In genomic region chr19:47779524-47780214, GRCh38 we compare ENCODE assay signal across 9 cellular contexts. TPM values are rescaled to one million over a fixed set of nuclear protein-coding genes. Genes with fewer than 3 reads are reported as not detected.
DNase-seq lines count a peak whose midpoint lies in the region; ATAC-seq and TF ChIP-seq lines count a peak whose summit lies in the region.
"Had no signal": no experiment of that assay in that cellular context is flagged by ENCODE, and none has a peak within 500 bp of the region (broad histone marks: within the 10 kb centered on the region; RNA-seq: fewer than 3 reads in every experiment).

No MANE protein-coding gene starts in this region.

- H3K27ac ChIP-seq in brain microvascular endothelial cell (no peak overlapping the region), suprapubic skin (peak overlapping the region; percentile 97)

- WGBS in suprapubic skin, result 31% methylated on average over 24 of the region's 24 CpGs

- DNase-seq in Jurkat, Clone E6-1 (ENCODE audit: low read depth, low spot score), result no peak
- DNase-seq in brain microvascular endothelial cell (no peak), left colon (peak; percentile 51 to 65), suprapubic skin (ENCODE audit: low spot score in 2 of 2) (no peak), A172 (ENCODE audit: low spot score) (no peak), SHP77 treated with DMSO at 0.1 percent for 48 hours (lab: John Stamatoyannopoulos, UW) (no peak), erythroblast (lab: John Stamatoyannopoulos, UW) (no peak), NCI-H187 treated with DMSO at 0.1 percent for 48 hours (lab: John Stamatoyannopoulos, UW) (no peak)

- H3K27me3 ChIP-seq in brain microvascular endothelial cell (replicated peaks) (no peaks in the 10 kb centered on the region), suprapubic skin (no peaks in the 10 kb centered on the region)

- no peak for ATAC-seq in left colon

- TF ChIP-seq POLR2A in suprapubic skin (IDR thresholded peaks at IDR 0.05) (no peak), erythroblast (IDR thresholded peaks at IDR 0.05; ENCODE audit: low read length) (no peak)

- in situ Hi-C loops in brain microvascular endothelial cell (cut with HindIII; ENCODE audit: low pct_ligation_motif_present, low sequenced_read_pairs), result no loop called here

- H3K4me3 ChIP-seq in Jurkat, Clone E6-1 (ENCODE audit: low read length), result peak overlapping the region; percentile 71
- peak overlapping the region; percentile 88 for H3K4me3 ChIP-seq in brain microvascular endothelial cell (ENCODE audit: low read depth, low read length)
- H3K4me3 ChIP-seq in suprapubic skin, result peak overlapping the region; percentile 87

- no peak for TF ChIP-seq CTCF in brain microvascular endothelial cell (IDR thresholded peaks at IDR 0.05; ENCODE audit: low read depth, low read length, missing control alignments)
- TF ChIP-seq CTCF in suprapubic skin (IDR thresholded peaks at IDR 0.05), result no peak

- TF ChIP-seq EP300 in suprapubic skin (IDR thresholded peaks at IDR 0.05), result no peak

- peaks cover 30% of the 10 kb centered on the region for H3K36me3 ChIP-seq in brain microvascular endothelial cell (replicated peaks)
- H3K36me3 ChIP-seq in suprapubic skin, result peaks cover 36% of the 10 kb centered on the region

- H3K4me1 ChIP-seq in suprapubic skin, result peaks cover 58% of the 10 kb centered on the region

- intact Hi-C loops in left colon (cut with DNase I, micrococcal nuclease), result no loop called here

- H3K9me3 ChIP-seq in suprapubic skin, result no peaks in the 10 kb centered on the region

RNA-seq across cellular contexts. Expression of gene SELENOW, which starts 1.2 kb away (rescaled TPM):
- 337 TPM for polyA plus RNA-seq in Jurkat, Clone E6-1 (2012; ENCODE audit: insufficient read depth, insufficient read length)
- total RNA-seq in left colon (100 to 1,000 TPM; 274 to 323 TPM), suprapubic skin (100 to 1,000 TPM; 351 to 679 (median 517) TPM)
- 152 and 179 TPM in 2 replicates for total RNA-seq in A172 (2014; rRNA removed; shearing (Covaris generic))

RNA-seq across cellular contexts. Expression of gene TPRX1, which starts 24.7 kb away (rescaled TPM):
- polyA plus RNA-seq in Jurkat, Clone E6-1 (2012; ENCODE audit: insufficient read depth, insufficient read length), result not detected
- total RNA-seq in left colon, result not detected
- total RNA-seq in suprapubic skin, result not detected
- total RNA-seq in A172 (2014; rRNA removed; shearing (Covaris generic)), result not detected in 2 replicates
- total RNA-seq: activated CD8-positive, alpha-beta memory T cell treated with anti-CD3 and anti-CD28 coated beads for 36 hours had no signal

RNA-seq across cellular contexts. Expression of gene NOP53, which starts 34.3 kb away (rescaled TPM):
- polyA plus RNA-seq in Jurkat, Clone E6-1 (2012; ENCODE audit: insufficient read depth, insufficient read length), result 629 TPM
- total RNA-seq in left colon, result 100 to 1,000 TPM; 260 to 285 TPM
- total RNA-seq in suprapubic skin, result 100 to 1,000 TPM; 329 to 412 (median 356) TPM
- total RNA-seq in A172 (2014; rRNA removed; shearing (Covaris generic)), result 20.2 and 41.3 TPM in 2 replicates

RNA-seq across cellular contexts. Expression of gene CRX, which starts 42.1 kb away (rescaled TPM):
- polyA plus RNA-seq in Jurkat, Clone E6-1 (2012; ENCODE audit: insufficient read depth, insufficient read length), result not detected
- not detected for total RNA-seq in left colon
- not detected for total RNA-seq in suprapubic skin
- total RNA-seq in A172 (2014; rRNA removed; shearing (Covaris generic)), result not detected in 2 replicates
- total RNA-seq: activated CD8-positive, alpha-beta memory T cell treated with anti-CD3 and anti-CD28 coated beads for 36 hours had no signal

Comparison
In these comparisons a context has a peak if more than half of its experiments do, and no peak if none do; other contexts are left out.
1. DNase-seq: peak in left colon (2 of 2); none in Jurkat, Clone E6-1 (single experiment), brain microvascular endothelial cell (single experiment), suprapubic skin (0 of 2), A172 (single experiment), SHP77 treated with DMSO at 0.1 percent for 48 hours (single experiment), erythroblast (0 of 2) and NCI-H187 treated with DMSO at 0.1 percent for 48 hours (single experiment).
2. Peak in every context shown above with its lines, with median percentiles within 50 percentile points of each other: H3K4me3 ChIP-seq.